ENCODE assay signal across 7 cellular contexts in genomic region chr10:32957341-32958084, GRCh38. TPM values are rescaled to one million over a fixed set of nuclear protein-coding genes. Genes with fewer than 3 reads are reported as not detected.
DNase-seq lines count a peak whose midpoint lies in the region; ATAC-seq and TF ChIP-seq lines count a peak whose summit lies in the region.

No MANE protein-coding gene starts in this region.

- H3K9ac ChIP-seq in OCI-LY1 (ENCODE audit: low read length): peak overlapping the region; percentile 72

- no peak overlapping the region for H2AFZ ChIP-seq in OCI-LY1 (ENCODE audit: low read length)

- H3K4me1 ChIP-seq in OCI-LY1 (ENCODE audit: insufficient read depth, low read length, severe bottlenecking) (peaks cover 87% of the 10 kb centered on the region), left ventricle myocardium inferior (peaks cover 95% of the 10 kb centered on the region)

- peak overlapping the region; percentile 95 for H3K4me3 ChIP-seq in OCI-LY1 (ENCODE audit: low read depth, low read length, poor library complexity, severe bottlenecking)
- H3K4me3 ChIP-seq in left ventricle myocardium inferior: peak overlapping the region; percentile 97

- H3K4me2 ChIP-seq in OCI-LY1 (ENCODE audit: low read length): peak overlapping the region; percentile 65

- no peaks in the 10 kb centered on the region for H3K27me3 Mint-ChIP-seq in activated naive CD8-positive, alpha-beta T cell treated with anti-CD3 and anti-CD28 coated beads for 36 hours

- H3K27me3 ChIP-seq in OCI-LY1 (ENCODE audit: insufficient read depth, low read length): no peaks in the 10 kb centered on the region
- no peaks in the 10 kb centered on the region for H3K27me3 ChIP-seq in left ventricle myocardium inferior (ENCODE audit: low read depth)

- H3F3A ChIP-seq in OCI-LY1 (ENCODE audit: insufficient read depth, low read length): no peaks in the 10 kb centered on the region

- H4K20me1 ChIP-seq in OCI-LY1 (ENCODE audit: insufficient read depth, low read length): no peaks in the 10 kb centered on the region

- peaks cover 38% of the 10 kb centered on the region for H3K79me2 ChIP-seq in OCI-LY1 (ENCODE audit: insufficient read depth, low read length)

- H3K27ac ChIP-seq in OCI-LY1 (ENCODE audit: low read depth, low read length, poor library complexity, severe bottlenecking): peak overlapping the region; percentile 37
- H3K27ac ChIP-seq in left ventricle myocardium inferior (replicated peaks): peak overlapping the region; percentile 99

- intact Hi-C loops in left ventricle myocardium inferior (cut with micrococcal nuclease): no loop called here
- intact Hi-C loops in posterior vena cava (cut with DNase I): loop anchor here in 1 of 2 donors (2.0 kb wide), 2 partner anchors 25 to 47 kb away; no protein-coding TSS in a partner anchor

- ATAC-seq in GM18498 (IDR thresholded peaks at IDR 0.05; ENCODE audit: unreplicated experiment) (peak; percentile 34), HG02642 (IDR thresholded peaks at IDR 0.05; ENCODE audit: poor library complexity, unreplicated experiment) (peak; percentile 28)

- peaks cover 55% of the 10 kb centered on the region for H3K4me1 Mint-ChIP-seq in activated naive CD8-positive, alpha-beta T cell treated with anti-CD3 and anti-CD28 coated beads for 36 hours

- H3K36me3 ChIP-seq in OCI-LY1 (ENCODE audit: insufficient read depth, low read length) (no peaks in the 10 kb centered on the region), left ventricle myocardium inferior (no peaks in the 10 kb centered on the region)

- no peaks in the 10 kb centered on the region for H3K9me2 ChIP-seq in OCI-LY1 (ENCODE audit: low read depth, low read length)

- TF ChIP-seq CTCF in OCI-LY1 (IDR thresholded peaks at IDR 0.05; ENCODE audit: low read length): no peak
- TF ChIP-seq CTCF in left ventricle myocardium inferior (IDR thresholded peaks at IDR 0.05; ENCODE audit: borderline replicate concordance): no peak

- H3K36me3 Mint-ChIP-seq in activated naive CD8-positive, alpha-beta T cell treated with anti-CD3 and anti-CD28 coated beads for 36 hours: no peaks in the 10 kb centered on the region

- peak overlapping the region; percentile 81 for H3K4me3 Mint-ChIP-seq in activated naive CD8-positive, alpha-beta T cell treated with anti-CD3 and anti-CD28 coated beads for 36 hours

- H3K9me3 ChIP-seq in OCI-LY1 (ENCODE audit: low read length) (no peaks in the 10 kb centered on the region), left ventricle myocardium inferior (replicated peaks) (no peaks in the 10 kb centered on the region)

- DNase-seq in activated naive CD8-positive, alpha-beta T cell treated with anti-CD3 and anti-CD28 coated beads for 36 hours: peak; percentile 58
- DNase-seq in left ventricle myocardium inferior (peak; percentile 60), posterior vena cava (ENCODE audit: low spot score) (peak; percentile 91), epidermal melanocyte (ENCODE audit: insufficient read length, low spot score) (no peak)

- H3K9me3 Mint-ChIP-seq in activated naive CD8-positive, alpha-beta T cell treated with anti-CD3 and anti-CD28 coated beads for 36 hours: no peaks in the 10 kb centered on the region

- H3K27ac Mint-ChIP-seq in activated naive CD8-positive, alpha-beta T cell treated with anti-CD3 and anti-CD28 coated beads for 36 hours: peak overlapping the region; percentile 25

RNA-seq across cellular contexts. Expression of gene ITGB1, which starts 0.5 kb away (rescaled TPM):
- 10 to 100 TPM; 43.2 to 48.9 TPM for total RNA-seq in activated naive CD8-positive, alpha-beta T cell treated with anti-CD3 and anti-CD28 coated beads for 36 hours
- total RNA-seq in left ventricle myocardium inferior: 542 TPM
- 1,000 to 10,000 TPM; 1,298 to 1,367 TPM for total RNA-seq in posterior vena cava

Comparison
In these comparisons a context has a peak if more than half of its experiments do, and no peak if none do; other contexts are left out.
1. RNA of gene ITGB1, which starts 0.5 kb away (total RNA-seq): 1,298 to 1,367 TPM in posterior vena cava and 542 TPM in left ventricle myocardium inferior (single experiment); 43.2 to 48.9 TPM in activated naive CD8-positive, alpha-beta T cell treated with anti-CD3 and anti-CD28 coated beads for 36 hours; every median in the first group is over 10 times any median in the second.